In genomic region chr1:25239681-25240541, GRCh38 we compare ENCODE assay signal across 1 cellular context.
A peak's percentile ranks its signal among the peaks of the same experiment; 100 is the strongest.
TF ChIP-seq lines count a peak whose summit lies in the region.

No MANE protein-coding gene starts in this region.

TF ChIP-seq in HEK293, 187 proteins besides CTCF, POLR2A, EP300 and RAD21 (continued from another document and continues in another):
- TF ChIP-seq ZNF518A (tag by site-specific recombination; conservative IDR thresholded peaks at IDR 0.05; ENCODE audit: low read depth) (peak; percentile 41), ZNF747 (tag by site-specific recombination; IDR thresholded peaks at IDR 0.05) (no peak), ZXDB (tag by site-specific recombination; IDR thresholded peaks at IDR 0.05) (peak; percentile 91), ZNF624 (tag by site-specific recombination; IDR thresholded peaks at IDR 0.05) (no peak), ZNF837 (tag by site-specific recombination; IDR thresholded peaks at IDR 0.05) (no peak), PRDM6 (tag by site-specific recombination; IDR thresholded peaks at IDR 0.05) (no peak), ZFP69B (tag by site-specific recombination; IDR thresholded peaks at IDR 0.05) (peak; percentile 46; the same call in 1 of the 2 replicates), SP3 (tag by site-specific recombination; IDR thresholded peaks at IDR 0.05) (peak; percentile 65), ZNF16 (tag by site-specific recombination; IDR thresholded peaks at IDR 0.05; ENCODE audit: low read depth) (0 out of 2 replicates have a peak, but pooled peaks have one; percentile 32), ZNF175 (tag by site-specific recombination; IDR thresholded peaks at IDR 0.05) (no peak), ZNF335 (tag by site-specific recombination; conservative IDR thresholded peaks at IDR 0.05) (peak; percentile 76), ZSCAN16 (tag by site-specific recombination; IDR thresholded peaks at IDR 0.05) (no peak), ZNF501 (tag by site-specific recombination; IDR thresholded peaks at IDR 0.05) (peak; percentile 94), ZNF521 (tag by site-specific recombination; IDR thresholded peaks at IDR 0.05) (no peak), ZNF629 (tag by site-specific recombination; IDR thresholded peaks at IDR 0.05) (peak; percentile 89), SP2 (tag by site-specific recombination; IDR thresholded peaks at IDR 0.05) (peak; percentile 95), ZNF221 (tag by site-specific recombination; IDR thresholded peaks at IDR 0.05; ENCODE audit: borderline replicate concordance) (no peak), EGR2 (tag by site-specific recombination; IDR thresholded peaks at IDR 0.05; ENCODE audit: low read depth) (no peak), ZNF621 (tag by site-specific recombination; IDR thresholded peaks at IDR 0.05) (no peak), ZNF169 (tag by site-specific recombination; IDR thresholded peaks at IDR 0.05) (no peak), KLF1 (tag by site-specific recombination; IDR thresholded peaks at IDR 0.05) (peak; percentile 89), ZNF571 (tag by site-specific recombination; IDR thresholded peaks at IDR 0.05) (no peak), ZNF610 (tag by site-specific recombination; IDR thresholded peaks at IDR 0.05; ENCODE audit: borderline replicate concordance) (no peak; the same call in 1 of the 2 replicates), ZNF391 (tag by site-specific recombination; IDR thresholded peaks at IDR 0.05; ENCODE audit: borderline replicate concordance, low read depth) (no peak), ZNF114 (tag by site-specific recombination; IDR thresholded peaks at IDR 0.05) (no peak), WT1 (tag by site-specific recombination; IDR thresholded peaks at IDR 0.05) (no peak; the same call in 1 of the 2 replicates), ZNF664 (tag by site-specific recombination; IDR thresholded peaks at IDR 0.05) (no peak), ZNF561 (tag by site-specific recombination; IDR thresholded peaks at IDR 0.05; ENCODE audit: borderline replicate concordance) (peak; percentile 75; the same call in 1 of the 2 replicates), KLF10 (tag by site-specific recombination; IDR thresholded peaks at IDR 0.05) (no peak), ZNF146 (tag by site-specific recombination; IDR thresholded peaks at IDR 0.05) (no peak), SCRT1 (tag by site-specific recombination; IDR thresholded peaks at IDR 0.05; ENCODE audit: borderline replicate concordance) (no peak), ZNF366 (tag by site-specific recombination; conservative IDR thresholded peaks at IDR 0.05) (peak; percentile 64), ZNF670 (tag by site-specific recombination; IDR thresholded peaks at IDR 0.05; ENCODE audit: low read depth) (no peak), ZNF548 (tag by site-specific recombination; IDR thresholded peaks at IDR 0.05) (no peak), GLIS1 (tag by site-specific recombination; IDR thresholded peaks at IDR 0.05) (peak; percentile 99), ZNF202 (tag by site-specific recombination; IDR thresholded peaks at IDR 0.05; ENCODE audit: borderline replicate concordance) (no peak), ZNF558 (tag by site-specific recombination; IDR thresholded peaks at IDR 0.05) (peak; percentile 10; the same call in 1 of the 2 replicates), OSR2 (tag by site-specific recombination; IDR thresholded peaks at IDR 0.05) (no peak), ZNF132 (tag by site-specific recombination; IDR thresholded peaks at IDR 0.05; ENCODE audit: borderline replicate concordance) (no peak), ZNF157 (tag by site-specific recombination; IDR thresholded peaks at IDR 0.05) (no peak), ZNF423 (tag by site-specific recombination; IDR thresholded peaks at IDR 0.05) (peak; percentile 95), ZBTB20 (tag by site-specific recombination; IDR thresholded peaks at IDR 0.05) (peak; percentile 96), ZNF514 (tag by site-specific recombination; IDR thresholded peaks at IDR 0.05) (no peak), ZNF701 (tag by site-specific recombination; IDR thresholded peaks at IDR 0.05) (no peak), YY2 (tag by site-specific recombination; IDR thresholded peaks at IDR 0.05) (no peak), ZSCAN5A (tag by site-specific recombination; IDR thresholded peaks at IDR 0.05) (peak; percentile 30; the same call in 1 of the 2 replicates), ZNF623 (tag by site-specific recombination; IDR thresholded peaks at IDR 0.05) (no peak), TRIM28 (IDR thresholded peaks at IDR 0.05; ENCODE audit: borderline replicate concordance, low read length) (peak; percentile 88), ZNF677 (tag by site-specific recombination; IDR thresholded peaks at IDR 0.05) (no peak), OVOL3 (tag by site-specific recombination; IDR thresholded peaks at IDR 0.05) (no peak), ZNF660 (tag by site-specific recombination; IDR thresholded peaks at IDR 0.05) (peak; percentile 43; the same call in 1 of the 2 replicates)
- TF ChIP-seq, protein P1, sequence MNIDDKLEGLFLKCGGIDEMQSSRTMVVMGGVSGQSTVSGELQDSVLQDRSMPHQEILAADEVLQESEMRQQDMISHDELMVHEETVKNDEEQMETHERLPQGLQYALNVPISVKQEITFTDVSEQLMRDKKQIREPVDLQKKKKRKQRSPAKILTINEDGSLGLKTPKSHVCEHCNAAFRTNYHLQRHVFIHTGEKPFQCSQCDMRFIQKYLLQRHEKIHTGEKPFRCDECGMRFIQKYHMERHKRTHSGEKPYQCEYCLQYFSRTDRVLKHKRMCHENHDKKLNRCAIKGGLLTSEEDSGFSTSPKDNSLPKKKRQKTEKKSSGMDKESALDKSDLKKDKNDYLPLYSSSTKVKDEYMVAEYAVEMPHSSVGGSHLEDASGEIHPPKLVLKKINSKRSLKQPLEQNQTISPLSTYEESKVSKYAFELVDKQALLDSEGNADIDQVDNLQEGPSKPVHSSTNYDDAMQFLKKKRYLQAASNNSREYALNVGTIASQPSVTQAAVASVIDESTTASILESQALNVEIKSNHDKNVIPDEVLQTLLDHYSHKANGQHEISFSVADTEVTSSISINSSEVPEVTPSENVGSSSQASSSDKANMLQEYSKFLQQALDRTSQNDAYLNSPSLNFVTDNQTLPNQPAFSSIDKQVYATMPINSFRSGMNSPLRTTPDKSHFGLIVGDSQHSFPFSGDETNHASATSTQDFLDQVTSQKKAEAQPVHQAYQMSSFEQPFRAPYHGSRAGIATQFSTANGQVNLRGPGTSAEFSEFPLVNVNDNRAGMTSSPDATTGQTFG (tag by site-specific recombination; IDR thresholded peaks at IDR 0.05; ENCODE audit: borderline replicate concordance): no peak
- TF ChIP-seq, protein P2, sequence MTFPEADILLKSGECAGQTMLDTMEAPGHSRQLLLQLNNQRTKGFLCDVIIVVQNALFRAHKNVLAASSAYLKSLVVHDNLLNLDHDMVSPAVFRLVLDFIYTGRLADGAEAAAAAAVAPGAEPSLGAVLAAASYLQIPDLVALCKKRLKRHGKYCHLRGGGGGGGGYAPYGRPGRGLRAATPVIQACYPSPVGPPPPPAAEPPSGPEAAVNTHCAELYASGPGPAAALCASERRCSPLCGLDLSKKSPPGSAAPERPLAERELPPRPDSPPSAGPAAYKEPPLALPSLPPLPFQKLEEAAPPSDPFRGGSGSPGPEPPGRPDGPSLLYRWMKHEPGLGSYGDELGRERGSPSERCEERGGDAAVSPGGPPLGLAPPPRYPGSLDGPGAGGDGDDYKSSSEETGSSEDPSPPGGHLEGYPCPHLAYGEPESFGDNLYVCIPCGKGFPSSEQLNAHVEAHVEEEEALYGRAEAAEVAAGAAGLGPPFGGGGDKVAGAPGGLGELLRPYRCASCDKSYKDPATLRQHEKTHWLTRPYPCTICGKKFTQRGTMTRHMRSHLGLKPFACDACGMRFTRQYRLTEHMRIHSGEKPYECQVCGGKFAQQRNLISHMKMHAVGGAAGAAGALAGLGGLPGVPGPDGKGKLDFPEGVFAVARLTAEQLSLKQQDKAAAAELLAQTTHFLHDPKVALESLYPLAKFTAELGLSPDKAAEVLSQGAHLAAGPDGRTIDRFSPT (tag by site-specific recombination; IDR thresholded peaks at IDR 0.05): peak; percentile 98
- TF ChIP-seq, protein P3, sequence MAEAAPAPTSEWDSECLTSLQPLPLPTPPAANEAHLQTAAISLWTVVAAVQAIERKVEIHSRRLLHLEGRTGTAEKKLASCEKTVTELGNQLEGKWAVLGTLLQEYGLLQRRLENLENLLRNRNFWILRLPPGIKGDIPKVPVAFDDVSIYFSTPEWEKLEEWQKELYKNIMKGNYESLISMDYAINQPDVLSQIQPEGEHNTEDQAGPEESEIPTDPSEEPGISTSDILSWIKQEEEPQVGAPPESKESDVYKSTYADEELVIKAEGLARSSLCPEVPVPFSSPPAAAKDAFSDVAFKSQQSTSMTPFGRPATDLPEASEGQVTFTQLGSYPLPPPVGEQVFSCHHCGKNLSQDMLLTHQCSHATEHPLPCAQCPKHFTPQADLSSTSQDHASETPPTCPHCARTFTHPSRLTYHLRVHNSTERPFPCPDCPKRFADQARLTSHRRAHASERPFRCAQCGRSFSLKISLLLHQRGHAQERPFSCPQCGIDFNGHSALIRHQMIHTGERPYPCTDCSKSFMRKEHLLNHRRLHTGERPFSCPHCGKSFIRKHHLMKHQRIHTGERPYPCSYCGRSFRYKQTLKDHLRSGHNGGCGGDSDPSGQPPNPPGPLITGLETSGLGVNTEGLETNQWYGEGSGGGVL (tag by site-specific recombination; IDR thresholded peaks at IDR 0.05): peak; percentile 93
- TF ChIP-seq, protein P4, sequence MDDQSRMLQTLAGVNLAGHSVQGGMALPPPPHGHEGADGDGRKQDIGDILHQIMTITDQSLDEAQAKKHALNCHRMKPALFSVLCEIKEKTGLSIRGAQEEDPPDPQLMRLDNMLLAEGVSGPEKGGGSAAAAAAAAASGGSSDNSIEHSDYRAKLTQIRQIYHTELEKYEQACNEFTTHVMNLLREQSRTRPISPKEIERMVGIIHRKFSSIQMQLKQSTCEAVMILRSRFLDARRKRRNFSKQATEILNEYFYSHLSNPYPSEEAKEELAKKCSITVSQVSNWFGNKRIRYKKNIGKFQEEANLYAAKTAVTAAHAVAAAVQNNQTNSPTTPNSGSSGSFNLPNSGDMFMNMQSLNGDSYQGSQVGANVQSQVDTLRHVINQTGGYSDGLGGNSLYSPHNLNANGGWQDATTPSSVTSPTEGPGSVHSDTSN (CRISPR knock-in tag; IDR thresholded peaks at IDR 0.05): no peak
- TF ChIP-seq, protein P5, sequence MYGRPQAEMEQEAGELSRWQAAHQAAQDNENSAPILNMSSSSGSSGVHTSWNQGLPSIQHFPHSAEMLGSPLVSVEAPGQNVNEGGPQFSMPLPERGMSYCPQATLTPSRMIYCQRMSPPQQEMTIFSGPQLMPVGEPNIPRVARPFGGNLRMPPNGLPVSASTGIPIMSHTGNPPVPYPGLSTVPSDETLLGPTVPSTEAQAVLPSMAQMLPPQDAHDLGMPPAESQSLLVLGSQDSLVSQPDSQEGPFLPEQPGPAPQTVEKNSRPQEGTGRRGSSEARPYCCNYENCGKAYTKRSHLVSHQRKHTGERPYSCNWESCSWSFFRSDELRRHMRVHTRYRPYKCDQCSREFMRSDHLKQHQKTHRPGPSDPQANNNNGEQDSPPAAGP (tag by site-specific recombination; IDR thresholded peaks at IDR 0.05): peak; percentile 83
